ENCODE assay signal across 9 cellular contexts in the genomic region with DNA sequence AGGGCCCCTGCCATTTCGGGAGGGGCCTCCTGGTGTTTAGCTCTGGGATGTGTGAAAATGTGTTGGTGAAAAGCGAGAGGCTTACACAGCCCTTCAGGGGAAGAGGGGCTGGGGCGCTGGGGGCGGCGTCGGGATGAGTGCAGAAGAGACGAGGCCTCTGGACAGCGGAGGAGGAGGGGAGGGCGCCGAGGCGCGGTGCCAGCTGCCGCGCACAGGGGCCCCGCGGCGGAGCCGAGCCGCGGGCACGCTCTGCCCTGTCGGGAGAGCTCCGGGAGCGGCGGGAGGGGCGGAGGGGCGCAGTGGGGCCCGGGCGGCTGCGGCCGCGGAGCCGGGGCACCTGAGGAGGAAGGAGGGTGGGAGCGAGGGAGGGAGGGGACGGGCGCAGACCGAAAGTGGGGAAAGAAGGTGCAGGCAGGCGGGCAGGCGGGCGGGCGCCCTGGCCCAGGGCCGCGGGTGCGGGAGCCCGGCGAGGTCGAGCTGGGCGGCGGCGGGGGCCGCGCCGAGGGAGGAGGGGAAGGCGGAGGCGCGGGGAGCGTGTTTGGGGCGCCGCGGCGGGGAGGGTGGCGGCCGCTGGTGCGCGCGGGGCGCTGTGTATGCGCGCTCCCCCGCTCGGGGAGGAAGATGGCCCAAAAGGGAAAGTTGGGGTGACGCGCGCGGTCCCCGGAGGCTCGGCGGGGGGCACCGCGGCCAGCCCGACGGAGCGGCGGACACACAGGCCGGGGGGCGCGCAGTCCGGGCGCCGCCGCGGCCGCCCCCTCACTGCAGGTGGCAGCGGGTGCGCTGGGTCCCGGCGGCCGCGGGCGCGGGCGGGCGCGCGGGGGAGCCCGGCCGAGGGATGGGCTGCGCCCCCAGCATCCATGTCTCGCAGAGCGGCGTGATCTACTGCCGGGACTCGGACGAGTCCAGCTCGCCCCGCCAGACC. TPM values are rescaled to one million over a fixed set of nuclear protein-coding genes. Genes with fewer than 3 reads are reported as not detected.
A peak's percentile ranks its signal among the peaks of the same experiment; 100 is the strongest.
DNase-seq lines count a peak whose midpoint lies in the region; ATAC-seq, FAIRE-seq and TF ChIP-seq lines count a peak whose summit lies in the region.
"Had no signal": no experiment of that assay in that cellular context is flagged by ENCODE, and none has a peak within 500 bp of the region (broad histone marks: within the 10 kb centered on the region; RNA-seq: fewer than 3 reads in every experiment).

A gene with protein sequence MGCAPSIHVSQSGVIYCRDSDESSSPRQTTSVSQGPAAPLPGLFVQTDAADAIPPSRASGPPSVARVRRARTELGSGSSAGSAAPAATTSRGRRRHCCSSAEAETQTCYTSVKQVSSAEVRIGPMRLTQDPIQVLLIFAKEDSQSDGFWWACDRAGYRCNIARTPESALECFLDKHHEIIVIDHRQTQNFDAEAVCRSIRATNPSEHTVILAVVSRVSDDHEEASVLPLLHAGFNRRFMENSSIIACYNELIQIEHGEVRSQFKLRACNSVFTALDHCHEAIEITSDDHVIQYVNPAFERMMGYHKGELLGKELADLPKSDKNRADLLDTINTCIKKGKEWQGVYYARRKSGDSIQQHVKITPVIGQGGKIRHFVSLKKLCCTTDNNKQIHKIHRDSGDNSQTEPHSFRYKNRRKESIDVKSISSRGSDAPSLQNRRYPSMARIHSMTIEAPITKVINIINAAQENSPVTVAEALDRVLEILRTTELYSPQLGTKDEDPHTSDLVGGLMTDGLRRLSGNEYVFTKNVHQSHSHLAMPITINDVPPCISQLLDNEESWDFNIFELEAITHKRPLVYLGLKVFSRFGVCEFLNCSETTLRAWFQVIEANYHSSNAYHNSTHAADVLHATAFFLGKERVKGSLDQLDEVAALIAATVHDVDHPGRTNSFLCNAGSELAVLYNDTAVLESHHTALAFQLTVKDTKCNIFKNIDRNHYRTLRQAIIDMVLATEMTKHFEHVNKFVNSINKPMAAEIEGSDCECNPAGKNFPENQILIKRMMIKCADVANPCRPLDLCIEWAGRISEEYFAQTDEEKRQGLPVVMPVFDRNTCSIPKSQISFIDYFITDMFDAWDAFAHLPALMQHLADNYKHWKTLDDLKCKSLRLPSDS (plus strand): TSS at position 590 of the 922 bp plus-strand sequence. CDS start 246 bp downstream, at position 836.

- peaks cover 47% of the 10 kb centered on the region for H3K27me3 Mint-ChIP-seq in IgD-negative memory B cell
- peaks cover 70% of the 10 kb centered on the region for H3K27me3 Mint-ChIP-seq in type B pancreatic cell

- H3K9me3 Mint-ChIP-seq in IgD-negative memory B cell = peaks cover 0 to 6% (median 0%) of the 10 kb centered on the region in 3 donors
- no peaks in the 10 kb centered on the region for H3K9me3 Mint-ChIP-seq in type B pancreatic cell

- intact Hi-C loops in colonic mucosa (cut with DNase I) = no loop called here

- peak within 1 kb of the TSS in 3 of 4 donors; percentile 72 to 92 (median 91) for H3K4me3 Mint-ChIP-seq in IgD-negative memory B cell
- peak within 1 kb of the TSS; percentile 94 for H3K4me3 Mint-ChIP-seq in type B pancreatic cell

- H3K27ac ChIP-seq in C4-2B = peak within 1 kb of the TSS; percentile 13; the same call in 1 of the 2 replicates
- no peak within 1 kb of the TSS for H3K27ac ChIP-seq in colonic mucosa
- H3K27ac ChIP-seq: epithelial cell of prostate had no signal

- H3K4me1 Mint-ChIP-seq in IgD-negative memory B cell = peaks cover 8 to 11% (median 9%) of the 10 kb centered on the region in 3 donors
- peaks cover 15% of the 10 kb centered on the region for H3K4me1 Mint-ChIP-seq in type B pancreatic cell (ENCODE audit: unreplicated experiment)

- no peak within 1 kb of the TSS for H3K9ac ChIP-seq in colonic mucosa (ENCODE audit: low read depth in 2 of 2, low read length in 2 of 2)

- H3K27ac Mint-ChIP-seq in IgD-negative memory B cell (no peak within 1 kb of the TSS), type B pancreatic cell (peak within 1 kb of the TSS; percentile 89)

- H3K9me3 ChIP-seq in colonic mucosa = no peaks in the 10 kb centered on the region

- H3K36me3 Mint-ChIP-seq in IgD-negative memory B cell (no peaks in the 10 kb centered on the region), type B pancreatic cell (peaks cover 4% of the 10 kb centered on the region)

- TF ChIP-seq CTCF in C4-2B (conservative IDR thresholded peaks at IDR 0.05) (no peak), colonic mucosa (IDR thresholded peaks at IDR 0.05) (no peak), type B pancreatic cell (conservative IDR thresholded peaks at IDR 0.05) (no peak), D721Med (IDR thresholded peaks at IDR 0.05; ENCODE audit: insufficient read depth, missing control alignments) (no peak)

- H3K36me3 ChIP-seq in colonic mucosa = no peaks in the 10 kb centered on the region

- peaks cover 24% of the 10 kb centered on the region for H3K27me3 ChIP-seq in colonic mucosa

- no peak for DNase-seq in colonic mucosa
- peak; percentile 21 for DNase-seq in midbrain (lab: John Stamatoyannopoulos, UW)
- DNase-seq in type B pancreatic cell (ENCODE audit: extremely low spot score, unreplicated experiment) = no peak
- DNase-seq in D721Med (ENCODE audit: insufficient read length, low spot score) = no peak

- no peak for FAIRE-seq in D721Med (lab: Jason Lieb, UNC)

- no peaks in the 10 kb centered on the region for H3K4me1 ChIP-seq in colonic mucosa

- ATAC-seq in GM19035 (IDR thresholded peaks at IDR 0.05; ENCODE audit: unreplicated experiment) (no peak), HG03460 (IDR thresholded peaks at IDR 0.05; ENCODE audit: unreplicated experiment) (no peak)

- H3K4me3 ChIP-seq in colonic mucosa = peak within 1 kb of the TSS; percentile 33

RNA-seq across cellular contexts. Expression of the gene that starts here (rescaled TPM):
- not detected for polyA plus RNA-seq in IgD-negative memory B cell
- total RNA-seq in colonic mucosa (1 to 10 TPM in 1 of 2 donors, under 1 TPM in 1; 0.86 to 1.8 TPM), type B pancreatic cell (ENCODE audit: low replicate concordance) (16.7 and 69.8 TPM in 2 replicates)
